ENCODE assay signal across 1 cellular context in genomic region chr15:56245871-56246814, GRCh38.
TF ChIP-seq lines count a peak whose summit lies in the region.

No MANE protein-coding gene starts in this region.

TF ChIP-seq in GM12878, 131 proteins besides CTCF, POLR2A, EP300 and RAD21 (continued from another document):
- TF ChIP-seq, protein P1, sequence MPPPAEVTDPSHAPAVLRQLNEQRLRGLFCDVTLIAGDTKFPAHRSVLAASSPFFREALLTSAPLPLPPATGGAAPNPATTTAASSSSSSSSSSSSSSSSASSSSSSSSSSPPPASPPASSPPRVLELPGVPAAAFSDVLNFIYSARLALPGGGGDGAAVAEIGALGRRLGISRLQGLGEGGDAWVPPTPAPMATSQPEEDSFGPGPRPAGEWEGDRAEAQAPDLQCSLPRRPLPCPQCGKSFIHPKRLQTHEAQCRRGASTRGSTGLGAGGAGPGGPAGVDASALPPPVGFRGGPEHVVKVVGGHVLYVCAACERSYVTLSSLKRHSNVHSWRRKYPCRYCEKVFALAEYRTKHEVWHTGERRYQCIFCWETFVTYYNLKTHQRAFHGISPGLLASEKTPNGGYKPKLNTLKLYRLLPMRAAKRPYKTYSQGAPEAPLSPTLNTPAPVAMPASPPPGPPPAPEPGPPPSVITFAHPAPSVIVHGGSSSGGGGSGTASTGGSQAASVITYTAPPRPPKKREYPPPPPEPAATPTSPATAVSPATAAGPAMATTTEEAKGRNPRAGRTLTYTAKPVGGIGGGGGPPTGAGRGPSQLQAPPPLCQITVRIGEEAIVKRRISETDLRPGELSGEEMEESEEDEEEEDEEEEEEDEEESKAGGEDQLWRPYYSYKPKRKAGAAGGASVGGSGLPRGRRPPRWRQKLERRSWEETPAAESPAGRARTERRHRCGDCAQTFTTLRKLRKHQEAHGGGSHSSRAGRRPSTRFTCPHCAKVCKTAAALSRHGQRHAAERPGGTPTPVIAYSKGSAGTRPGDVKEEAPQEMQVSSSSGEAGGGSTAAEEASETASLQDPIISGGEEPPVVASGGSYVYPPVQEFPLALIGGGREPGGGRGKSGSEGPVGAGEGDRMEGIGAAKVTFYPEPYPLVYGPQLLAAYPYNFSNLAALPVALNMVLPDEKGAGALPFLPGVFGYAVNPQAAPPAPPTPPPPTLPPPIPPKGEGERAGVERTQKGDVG (CRISPR knock-in tag; IDR thresholded peaks at IDR 0.05) = no peak
- peak; percentile 85; the same call in 1 of the 2 replicates for TF ChIP-seq RB1 (IDR thresholded peaks at IDR 0.05; ENCODE audit: borderline replicate concordance)
- TF ChIP-seq WRNIP1 (IDR thresholded peaks at IDR 0.05; ENCODE audit: borderline replicate concordance, low read depth, low read length) = peak; percentile 92; the same call in 1 of the 2 replicates
- no peak for TF ChIP-seq MYB (IDR thresholded peaks at IDR 0.05; ENCODE audit: borderline replicate concordance, low read depth, low read length)
- TF ChIP-seq SPI1 (IDR thresholded peaks at IDR 0.05; ENCODE audit: borderline replicate concordance, insufficient read depth, low read depth, low read length) = no peak
- TF ChIP-seq, protein P2, sequence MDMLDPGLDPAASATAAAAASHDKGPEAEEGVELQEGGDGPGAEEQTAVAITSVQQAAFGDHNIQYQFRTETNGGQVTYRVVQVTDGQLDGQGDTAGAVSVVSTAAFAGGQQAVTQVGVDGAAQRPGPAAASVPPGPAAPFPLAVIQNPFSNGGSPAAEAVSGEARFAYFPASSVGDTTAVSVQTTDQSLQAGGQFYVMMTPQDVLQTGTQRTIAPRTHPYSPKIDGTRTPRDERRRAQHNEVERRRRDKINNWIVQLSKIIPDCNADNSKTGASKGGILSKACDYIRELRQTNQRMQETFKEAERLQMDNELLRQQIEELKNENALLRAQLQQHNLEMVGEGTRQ (IDR thresholded peaks at IDR 0.05; ENCODE audit: borderline replicate concordance, low read depth, low read length) = no peak
